ENCODE assay signal across 8 cellular contexts in the genomic region with DNA sequence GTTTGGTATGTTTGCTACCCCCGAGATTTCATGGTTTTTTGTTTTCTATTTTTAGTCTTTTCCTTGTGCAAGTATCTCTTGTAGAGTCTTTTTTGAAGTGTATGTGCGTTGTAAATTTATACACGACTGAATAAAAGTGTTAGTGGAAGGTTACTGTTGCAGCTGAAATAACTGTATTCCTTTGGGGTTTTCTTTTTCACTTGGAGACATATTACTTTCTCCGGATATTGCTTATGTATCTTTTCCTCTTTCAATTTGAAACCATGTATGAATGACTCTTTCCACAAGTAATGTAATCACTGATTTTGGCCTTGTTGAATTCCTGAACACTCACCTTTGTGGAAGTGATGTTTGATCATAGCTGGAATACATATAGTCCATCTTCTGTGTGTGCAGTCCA. TPM values are rescaled to one million over a fixed set of nuclear protein-coding genes. Genes with fewer than 3 reads are reported as not detected.
A peak's percentile ranks its signal among the peaks of the same experiment; 100 is the strongest.
DNase-seq lines count a peak whose midpoint lies in the region; ATAC-seq lines count a peak whose summit lies in the region.

No MANE protein-coding gene starts in this region.

- H3K4me3 ChIP-seq in iPS-15b (ENCODE audit: low read depth, low read length) (peak overlapping the region; percentile 79), stomach smooth muscle (ENCODE audit: low read length in 2 of 2) (peak overlapping the region; percentile 80 to 91)

- H3K27ac Mint-ChIP-seq in activated CD4-positive, alpha-beta T cell treated with anti-CD3 and anti-CD28 coated beads for 36 hours, result peak overlapping the region; percentile 96
- H3K27ac Mint-ChIP-seq in activated CD4-positive, alpha-beta memory T cell treated with anti-CD3 and anti-CD28 coated beads for 36 hours, result peak overlapping the region; percentile 89

- H3K9me3 Mint-ChIP-seq in activated CD4-positive, alpha-beta T cell treated with anti-CD3 and anti-CD28 coated beads for 36 hours (ENCODE audit: low read depth), result no peaks in the 10 kb centered on the region
- no peaks in the 10 kb centered on the region for H3K9me3 Mint-ChIP-seq in activated CD4-positive, alpha-beta memory T cell treated with anti-CD3 and anti-CD28 coated beads for 36 hours

- H3K4me1 ChIP-seq in iPS-15b (ENCODE audit: control insufficient read depth, insufficient read depth, low read length), result peaks cover 3% of the 10 kb centered on the region
- peaks cover 23% of the 10 kb centered on the region for H3K4me1 ChIP-seq in stomach smooth muscle (ENCODE audit: control insufficient read depth, insufficient read depth, low read length)

- intact Hi-C loops in activated CD4-positive, alpha-beta T cell treated with anti-CD3 and anti-CD28 coated beads for 36 hours (cut with DNase I, micrococcal nuclease), result loop anchor here (2.0 to 10.0 kb wide), 5 partner anchors 185 to 1142 kb away; partner anchors contain the start of genes RAB4A (in 2 of the 2) and RNF187 (in 1 of the 2)
- intact Hi-C loops in activated CD4-positive, alpha-beta memory T cell treated with anti-CD3 and anti-CD28 coated beads for 36 hours (cut with micrococcal nuclease), result loop anchor here (2.0 to 10.0 kb wide), 3 partner anchors 32 to 372 kb away; partner anchors contain the start of gene NUP133

- H3K27ac ChIP-seq in stomach smooth muscle (ENCODE audit: low read length), result peak overlapping the region; percentile 70

- CTCF ChIA-PET in activated CD4-positive, alpha-beta T cell treated with anti-CD3 and anti-CD28 coated beads for 36 hours (lab: Charles Lee), result interaction anchor here (1.3 to 1.7 kb wide), 2 partner anchors 34 to 145 kb away, joined by 4 to 6 read pairs; no protein-coding TSS in a partner anchor
- CTCF ChIA-PET in activated CD4-positive, alpha-beta memory T cell treated with anti-CD3 and anti-CD28 coated beads for 36 hours (lab: Charles Lee), result interaction anchor here (2.7 kb wide), 1 partner anchor 68 kb away, joined by 14 read pairs; the partner anchor contains the start of gene ABCB10

- H3K9me3 ChIP-seq in iPS-15b (ENCODE audit: control insufficient read depth, insufficient read depth, low read length) (no peaks in the 10 kb centered on the region), stomach smooth muscle (ENCODE audit: control insufficient read depth in 2 of 2, low read length in 2 of 2) (no peaks in the 10 kb centered on the region)

- peaks cover 59% of the 10 kb centered on the region for H3K4me1 Mint-ChIP-seq in activated CD4-positive, alpha-beta T cell treated with anti-CD3 and anti-CD28 coated beads for 36 hours
- H3K4me1 Mint-ChIP-seq in activated CD4-positive, alpha-beta memory T cell treated with anti-CD3 and anti-CD28 coated beads for 36 hours (ENCODE audit: low read depth), result peaks cover 65% of the 10 kb centered on the region

- no peaks in the 10 kb centered on the region for H3K27me3 Mint-ChIP-seq in activated CD4-positive, alpha-beta T cell treated with anti-CD3 and anti-CD28 coated beads for 36 hours
- H3K27me3 Mint-ChIP-seq in activated CD4-positive, alpha-beta memory T cell treated with anti-CD3 and anti-CD28 coated beads for 36 hours, result no peaks in the 10 kb centered on the region

- POLR2A ChIA-PET in activated CD4-positive, alpha-beta T cell treated with anti-CD3 and anti-CD28 coated beads for 36 hours (lab: Charles Lee), result interaction anchor here (0.8 to 1.3 kb wide), 3 partner anchors 31 to 68 kb away, joined by 3 to 6 read pairs (median 4); partner anchors contain the start of gene ABCB10
- POLR2A ChIA-PET in activated CD4-positive, alpha-beta memory T cell treated with anti-CD3 and anti-CD28 coated beads for 36 hours (lab: Charles Lee), result interaction anchor here (1.3 to 1.5 kb wide), 2 partner anchors 69 to 119 kb away, joined by 5 to 7 read pairs; partner anchors contain the start of genes ABCB10 and NUP133

- DNase-seq in activated CD4-positive, alpha-beta T cell treated with anti-CD3 and anti-CD28 coated beads for 36 hours, result no peak
- DNase-seq in activated CD4-positive, alpha-beta T cell treated with anti-CD3 and anti-CD28 coated beads, Interleukin-2, amount 50 U/mL, for 48 hours, result no peak
- no peak for DNase-seq in activated CD4-positive, alpha-beta memory T cell treated with anti-CD3 and anti-CD28 coated beads for 36 hours
- DNase-seq in NCI-H2196 treated with DMSO at 0.1 percent for 48 hours (lab: John Stamatoyannopoulos, UW; ENCODE audit: unreplicated experiment) (no peak), OCI-M2 (lab: John Stamatoyannopoulos, UW; ENCODE audit: unreplicated experiment) (no peak)

- peaks cover 28% of the 10 kb centered on the region for H3K36me3 Mint-ChIP-seq in activated CD4-positive, alpha-beta T cell treated with anti-CD3 and anti-CD28 coated beads for 36 hours (ENCODE audit: low read depth)
- H3K36me3 Mint-ChIP-seq in activated CD4-positive, alpha-beta memory T cell treated with anti-CD3 and anti-CD28 coated beads for 36 hours, result peaks cover 25% of the 10 kb centered on the region

- H3K9ac ChIP-seq in iPS-15b (ENCODE audit: low read depth, low read length) (no peak overlapping the region), stomach smooth muscle (ENCODE audit: low read length in 2 of 2) (peak overlapping the region; percentile 81 to 90)

- H3K36me3 ChIP-seq in iPS-15b (ENCODE audit: control insufficient read depth, insufficient read depth, low read length) (no peaks in the 10 kb centered on the region), stomach smooth muscle (ENCODE audit: control insufficient read depth in 2 of 2, insufficient read depth in 2 of 2, low read length in 2 of 2) (no peaks in the 10 kb centered on the region)

- H3K4me3 Mint-ChIP-seq in activated CD4-positive, alpha-beta T cell treated with anti-CD3 and anti-CD28 coated beads for 36 hours, result peak overlapping the region; percentile 88
- H3K4me3 Mint-ChIP-seq in activated CD4-positive, alpha-beta memory T cell treated with anti-CD3 and anti-CD28 coated beads for 36 hours, result peak overlapping the region; percentile 99

- H3K27me3 ChIP-seq in iPS-15b (ENCODE audit: control insufficient read depth, insufficient read depth, low read length) (no peaks in the 10 kb centered on the region), stomach smooth muscle (ENCODE audit: control insufficient read depth in 1 of 2, insufficient read depth in 2 of 2, low read length in 2 of 2) (no peaks in the 10 kb centered on the region)

- ATAC-seq in activated CD4-positive, alpha-beta T cell treated with anti-CD3 and anti-CD28 coated beads for 36 hours, result no peak
- ATAC-seq in GM18519 (IDR thresholded peaks at IDR 0.05; ENCODE audit: low FRiP score, unreplicated experiment), result no peak

RNA-seq across cellular contexts. Expression of gene URB2, which starts 1.0 kb away (rescaled TPM):
- total RNA-seq in activated CD4-positive, alpha-beta T cell treated with anti-CD3 and anti-CD28 coated beads for 36 hours, result 10 to 100 TPM; 13.9 to 16.5 TPM
- total RNA-seq in activated CD4-positive, alpha-beta memory T cell treated with anti-CD3 and anti-CD28 coated beads for 36 hours, result 10 to 100 TPM; 13.8 to 14.6 TPM

RNA-seq across cellular contexts. Expression of gene TAF5L, which starts 1.1 kb away (rescaled TPM):
- 10 to 100 TPM; 16.5 to 17.6 TPM for total RNA-seq in activated CD4-positive, alpha-beta T cell treated with anti-CD3 and anti-CD28 coated beads for 36 hours
- 10 to 100 TPM; 14.1 to 17.8 TPM for total RNA-seq in activated CD4-positive, alpha-beta memory T cell treated with anti-CD3 and anti-CD28 coated beads for 36 hours
